1 cellular context compared by ENCODE assay signal in the genomic region with DNA sequence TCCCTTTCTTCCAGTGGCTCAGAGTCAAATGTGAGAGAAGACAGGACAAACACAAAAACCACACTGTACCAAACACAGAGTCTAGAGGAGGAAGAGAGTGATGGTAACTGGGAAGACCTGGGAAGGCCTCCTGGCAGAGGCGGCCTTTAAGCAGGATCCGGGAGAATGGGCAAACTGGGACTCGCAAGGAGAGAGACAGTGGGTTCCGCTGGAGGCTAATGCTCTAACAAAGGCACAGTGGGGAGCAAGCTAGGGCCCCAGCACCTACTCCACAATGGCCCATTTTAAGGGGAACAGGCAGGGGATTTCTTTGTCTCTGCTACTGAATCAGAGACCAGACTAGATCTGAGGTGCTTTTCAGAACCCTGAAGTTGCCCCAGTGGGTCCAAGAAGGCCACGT.
TF ChIP-seq lines count a peak whose summit lies in the region.

No MANE protein-coding gene starts in this region.

TF ChIP-seq in GM23338, 12 proteins besides CTCF, POLR2A, EP300 and RAD21 (continued from another document):
- TF ChIP-seq, protein P1, sequence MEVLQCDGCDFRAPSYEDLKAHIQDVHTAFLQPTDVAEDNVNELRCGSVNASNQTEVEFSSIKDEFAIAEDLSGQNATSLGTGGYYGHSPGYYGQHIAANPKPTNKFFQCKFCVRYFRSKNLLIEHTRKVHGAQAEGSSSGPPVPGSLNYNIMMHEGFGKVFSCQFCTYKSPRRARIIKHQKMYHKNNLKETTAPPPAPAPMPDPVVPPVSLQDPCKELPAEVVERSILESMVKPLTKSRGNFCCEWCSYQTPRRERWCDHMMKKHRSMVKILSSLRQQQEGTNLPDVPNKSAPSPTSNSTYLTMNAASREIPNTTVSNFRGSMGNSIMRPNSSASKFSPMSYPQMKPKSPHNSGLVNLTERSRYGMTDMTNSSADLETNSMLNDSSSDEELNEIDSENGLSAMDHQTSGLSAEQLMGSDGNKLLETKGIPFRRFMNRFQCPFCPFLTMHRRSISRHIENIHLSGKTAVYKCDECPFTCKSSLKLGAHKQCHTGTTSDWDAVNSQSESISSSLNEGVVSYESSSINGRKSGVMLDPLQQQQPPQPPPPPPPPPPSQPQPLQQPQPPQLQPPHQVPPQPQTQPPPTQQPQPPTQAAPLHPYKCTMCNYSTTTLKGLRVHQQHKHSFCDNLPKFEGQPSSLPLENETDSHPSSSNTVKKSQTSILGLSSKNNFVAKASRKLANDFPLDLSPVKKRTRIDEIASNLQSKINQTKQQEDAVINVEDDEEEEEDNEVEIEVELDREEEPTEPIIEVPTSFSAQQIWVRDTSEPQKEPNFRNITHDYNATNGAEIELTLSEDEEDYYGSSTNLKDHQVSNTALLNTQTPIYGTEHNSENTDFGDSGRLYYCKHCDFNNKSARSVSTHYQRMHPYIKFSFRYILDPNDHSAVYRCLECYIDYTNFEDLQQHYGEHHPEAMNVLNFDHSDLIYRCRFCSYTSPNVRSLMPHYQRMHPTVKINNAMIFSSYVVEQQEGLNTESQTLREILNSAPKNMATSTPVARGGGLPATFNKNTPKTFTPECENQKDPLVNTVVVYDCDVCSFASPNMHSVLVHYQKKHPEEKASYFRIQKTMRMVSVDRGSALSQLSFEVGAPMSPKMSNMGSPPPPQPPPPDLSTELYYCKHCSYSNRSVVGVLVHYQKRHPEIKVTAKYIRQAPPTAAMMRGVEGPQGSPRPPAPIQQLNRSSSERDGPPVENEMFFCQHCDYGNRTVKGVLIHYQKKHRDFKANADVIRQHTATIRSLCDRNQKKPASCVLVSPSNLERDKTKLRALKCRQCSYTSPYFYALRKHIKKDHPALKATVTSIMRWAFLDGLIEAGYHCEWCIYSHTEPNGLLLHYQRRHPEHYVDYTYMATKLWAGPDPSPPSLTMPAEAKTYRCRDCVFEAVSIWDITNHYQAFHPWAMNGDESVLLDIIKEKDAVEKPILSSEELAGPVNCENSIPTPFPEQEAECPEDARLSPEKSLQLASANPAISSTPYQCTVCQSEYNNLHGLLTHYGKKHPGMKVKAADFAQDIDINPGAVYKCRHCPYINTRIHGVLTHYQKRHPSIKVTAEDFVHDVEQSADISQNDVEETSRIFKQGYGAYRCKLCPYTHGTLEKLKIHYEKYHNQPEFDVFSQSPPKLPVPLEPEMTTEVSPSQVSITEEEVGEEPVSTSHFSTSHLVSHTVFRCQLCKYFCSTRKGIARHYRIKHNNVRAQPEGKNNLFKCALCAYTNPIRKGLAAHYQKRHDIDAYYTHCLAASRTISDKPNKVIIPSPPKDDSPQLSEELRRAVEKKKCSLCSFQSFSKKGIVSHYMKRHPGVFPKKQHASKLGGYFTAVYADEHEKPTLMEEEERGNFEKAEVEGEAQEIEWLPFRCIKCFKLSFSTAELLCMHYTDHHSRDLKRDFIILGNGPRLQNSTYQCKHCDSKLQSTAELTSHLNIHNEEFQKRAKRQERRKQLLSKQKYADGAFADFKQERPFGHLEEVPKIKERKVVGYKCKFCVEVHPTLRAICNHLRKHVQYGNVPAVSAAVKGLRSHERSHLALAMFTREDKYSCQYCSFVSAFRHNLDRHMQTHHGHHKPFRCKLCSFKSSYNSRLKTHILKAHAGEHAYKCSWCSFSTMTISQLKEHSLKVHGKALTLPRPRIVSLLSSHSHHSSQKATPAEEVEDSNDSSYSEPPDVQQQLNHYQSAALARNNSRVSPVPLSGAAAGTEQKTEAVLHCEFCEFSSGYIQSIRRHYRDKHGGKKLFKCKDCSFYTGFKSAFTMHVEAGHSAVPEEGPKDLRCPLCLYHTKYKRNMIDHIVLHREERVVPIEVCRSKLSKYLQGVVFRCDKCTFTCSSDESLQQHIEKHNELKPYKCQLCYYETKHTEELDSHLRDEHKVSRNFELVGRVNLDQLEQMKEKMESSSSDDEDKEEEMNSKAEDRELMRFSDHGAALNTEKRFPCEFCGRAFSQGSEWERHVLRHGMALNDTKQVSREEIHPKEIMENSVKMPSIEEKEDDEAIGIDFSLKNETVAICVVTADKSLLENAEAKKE (CRISPR knock-in tag; IDR thresholded peaks at IDR 0.05), result no peak
- no peak for TF ChIP-seq ZNF331 (CRISPR knock-in tag; IDR thresholded peaks at IDR 0.05; ENCODE audit: low read depth)
- no peak for TF ChIP-seq POLR2AphosphoS5 (IDR thresholded peaks at IDR 0.05; ENCODE audit: low read depth)
- no peak for TF ChIP-seq REST (IDR thresholded peaks at IDR 0.05; ENCODE audit: unreplicated experiment)
- TF ChIP-seq JUNB (IDR thresholded peaks at IDR 0.05; ENCODE audit: unreplicated experiment), result no peak
- no peak for TF ChIP-seq EZH2phosphoT487 (IDR thresholded peaks at IDR 0.05; ENCODE audit: unreplicated experiment)
